ENCODE assay signal across 15 cellular contexts in the genomic region with DNA sequence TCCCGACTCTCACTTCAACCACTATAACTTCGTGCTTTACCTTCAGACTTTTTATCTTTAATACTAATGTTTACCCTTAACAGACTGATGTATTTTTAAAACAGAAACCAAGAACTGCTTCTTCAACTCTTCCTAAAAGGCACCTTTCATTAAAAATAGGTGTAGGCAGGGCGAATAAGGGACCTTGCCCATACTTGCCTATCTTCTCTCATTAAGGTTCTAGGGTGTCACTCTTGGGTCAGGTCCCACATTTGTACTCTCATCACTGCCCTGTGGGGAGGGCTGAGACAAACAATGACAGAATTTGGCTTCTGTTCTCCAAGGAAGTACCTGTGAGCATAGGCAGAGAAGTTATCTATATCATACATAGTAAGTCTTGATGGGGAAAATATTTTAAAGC.
"Had no signal": no experiment of that assay in that cellular context is flagged by ENCODE, and none has a peak within 500 bp of the region (broad histone marks: within the 10 kb centered on the region; RNA-seq: fewer than 3 reads in every experiment).

No MANE protein-coding gene starts in this region.

- H3K4me3 ChIP-seq: gastroesophageal sphincter, ovary, sigmoid colon had no signal

- H3K4me1 ChIP-seq: gastroesophageal sphincter, sigmoid colon had no signal

- H3K27ac ChIP-seq: brain microvascular endothelial cell, gastroesophageal sphincter, ovary, sigmoid colon, VCaP had no signal

- H3K36me3 ChIP-seq: brain microvascular endothelial cell, gastroesophageal sphincter, ovary, sigmoid colon had no signal

- H3K27me3 ChIP-seq: brain microvascular endothelial cell, gastroesophageal sphincter, ovary, sigmoid colon had no signal

- ATAC-seq: gastroesophageal sphincter had no signal

- FAIRE-seq: endometrium had no signal

- H3K9me3 ChIP-seq: gastroesophageal sphincter, ovary, sigmoid colon had no signal

- DNase-seq: activated CD4-positive, alpha-beta memory T cell treated with anti-CD3 and anti-CD28 coated beads for 36 hours; activated gamma-delta T cell; activated T-cell treated with anti-CD3 and anti-CD28 coated beads, Interleukin-2, amount 50 U/mL, for 48 hours; amygdala; brain microvascular endothelial cell; hippocampal formation; kidney glomerular epithelial cell; ovary; sigmoid colon; stimulated activated CD4-positive, alpha-beta T cell treated with anti-CD3 and anti-CD28 coated beads, Interleukin-2, amount 100 ng/mL, for 24 hours; stimulated activated naive CD4-positive, alpha-beta T cell treated with Interleukin-2 at 50 U/mL for 16 hours; trophoblast cell had no signal
